In the genomic region with DNA sequence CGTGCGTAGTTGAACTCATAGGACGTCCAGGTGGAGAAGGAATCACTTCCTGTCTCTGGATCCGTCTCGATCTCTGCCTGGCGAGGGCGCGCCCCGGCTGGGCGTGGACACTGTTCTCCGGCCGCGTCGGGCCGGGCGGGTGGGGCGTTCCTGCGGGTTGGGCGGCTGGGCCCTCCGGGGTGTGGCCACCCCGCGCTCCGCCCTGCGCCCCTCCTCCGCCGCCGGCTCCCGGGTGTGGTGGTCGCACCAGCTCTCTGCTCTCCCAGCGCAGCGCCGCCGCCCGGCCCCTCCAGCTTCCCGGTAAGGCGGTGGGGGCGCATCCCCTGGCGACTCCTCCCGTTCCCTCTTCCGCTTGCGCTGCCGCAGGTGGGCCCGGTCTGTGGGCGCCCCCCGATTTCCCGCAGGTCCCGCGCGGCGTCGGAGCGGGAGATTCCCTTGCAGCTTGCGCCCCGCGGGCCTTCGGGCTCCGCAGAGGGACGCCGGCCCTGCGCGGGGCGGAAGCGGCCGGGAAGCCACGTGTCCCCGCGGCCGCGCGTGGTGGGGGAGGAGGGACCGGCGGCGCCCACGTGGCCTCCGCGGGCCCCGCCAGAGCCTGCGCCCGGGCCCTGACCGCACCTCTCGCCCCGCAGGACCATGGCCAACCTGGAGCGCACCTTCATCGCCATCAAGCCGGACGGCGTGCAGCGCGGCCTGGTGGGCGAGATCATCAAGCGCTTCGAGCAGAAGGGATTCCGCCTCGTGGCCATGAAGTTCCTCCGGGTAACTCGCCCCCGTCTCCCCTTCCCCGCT, we compare ENCODE assay signal across 8 cellular contexts.
A peak's percentile ranks its signal among the peaks of the same experiment; 100 is the strongest.
DNase-seq lines count a peak whose midpoint lies in the region; ATAC-seq and TF ChIP-seq lines count a peak whose summit lies in the region.

NME2 (plus strand) TSS at position 214 of the 789 bp plus-strand sequence; CDS start at position 634, 420 bp downstream.

- H3K27me3 ChIP-seq in OCI-LY1 (ENCODE audit: insufficient read depth, low read length) = no peaks in the 10 kb centered on the region
- H3K27me3 ChIP-seq in mucosa of rectum (ENCODE audit: control insufficient read depth in 2 of 2, insufficient read depth in 2 of 2, low read length in 2 of 2) = no peaks in the 10 kb centered on the region

- H3K4me1 ChIP-seq in OCI-LY1 (ENCODE audit: insufficient read depth, low read length, severe bottlenecking) (peaks cover 23% of the 10 kb centered on the region), mucosa of rectum (ENCODE audit: control insufficient read depth in 2 of 2, insufficient read depth in 2 of 2, low read length in 2 of 2) (peaks cover 15 to 18% of the 10 kb centered on the region in 2 donors)

- peak within 1 kb of the TSS; percentile 83 for H3K4me2 ChIP-seq in OCI-LY1 (ENCODE audit: low read length)

- H3K27ac ChIP-seq in OCI-LY1 (ENCODE audit: low read depth, low read length, poor library complexity, severe bottlenecking) (peak within 1 kb of the TSS; percentile 72), mucosa of rectum (ENCODE audit: low read depth in 2 of 2, low read length in 2 of 2) (peak within 1 kb of the TSS; percentile 91 to 96)

- no peaks in the 10 kb centered on the region for H3F3A ChIP-seq in OCI-LY1 (ENCODE audit: insufficient read depth, low read length)

- peak; percentile 93 for DNase-seq in COLO829 (ENCODE audit: low spot score)
- DNase-seq in activated T-cell treated with anti-CD3 and anti-CD28 coated beads for 48 hours (ENCODE audit: low read depth) = peak; percentile 80
- peak; percentile 84 to 86 for DNase-seq in erythroblast (lab: John Stamatoyannopoulos, UW)
- peak; percentile 31 to 41 for DNase-seq in stimulated activated CD8-positive, alpha-beta memory T cell treated with anti-CD3 and anti-CD28 coated beads, Interleukin-7, amount 100 ng/mL, for 1 hour (ENCODE audit: low read depth in 2 of 2)

- TF ChIP-seq CTCF in OCI-LY1 (IDR thresholded peaks at IDR 0.05; ENCODE audit: low read length) = no peak

- no peaks in the 10 kb centered on the region for H3K9me3 ChIP-seq in OCI-LY1 (ENCODE audit: low read length)
- no peaks in the 10 kb centered on the region for H3K9me3 ChIP-seq in mucosa of rectum (ENCODE audit: control insufficient read depth in 2 of 2, low read length in 2 of 2)

- peak; percentile 88 for ATAC-seq in GM19438 (IDR thresholded peaks at IDR 0.05; ENCODE audit: low read depth, unreplicated experiment)
- peak; percentile 79 for ATAC-seq in HG03571 (IDR thresholded peaks at IDR 0.05; ENCODE audit: unreplicated experiment)

- H3K4me3 ChIP-seq in OCI-LY1 (ENCODE audit: low read depth, low read length, poor library complexity, severe bottlenecking) = peak within 1 kb of the TSS; percentile 97
- peak within 1 kb of the TSS; percentile 89 to 90 for H3K4me3 ChIP-seq in mucosa of rectum (ENCODE audit: low read length in 2 of 2)

- no peak within 1 kb of the TSS for H2AFZ ChIP-seq in OCI-LY1 (ENCODE audit: low read length)

- H3K9ac ChIP-seq in OCI-LY1 (ENCODE audit: low read length) (peak within 1 kb of the TSS; percentile 99), mucosa of rectum (ENCODE audit: low read depth in 1 of 2, low read length in 2 of 2) (peak within 1 kb of the TSS; percentile 92 to 97)

- TF ChIP-seq POLR2A in erythroblast (IDR thresholded peaks at IDR 0.05; ENCODE audit: low read length) = peak; percentile 27

- H3K79me2 ChIP-seq in OCI-LY1 (ENCODE audit: insufficient read depth, low read length) = no peaks in the 10 kb centered on the region

- H4K20me1 ChIP-seq in OCI-LY1 (ENCODE audit: insufficient read depth, low read length) = no peaks in the 10 kb centered on the region

- no peaks in the 10 kb centered on the region for H3K9me2 ChIP-seq in OCI-LY1 (ENCODE audit: low read depth, low read length)

- H3K36me3 ChIP-seq in OCI-LY1 (ENCODE audit: insufficient read depth, low read length) (peaks cover 66% of the 10 kb centered on the region), mucosa of rectum (ENCODE audit: control insufficient read depth in 2 of 2, insufficient read depth in 2 of 2, low read length in 2 of 2) (peaks cover 13 to 26% of the 10 kb centered on the region in 2 donors)

Comparison
In these comparisons a context has a peak if more than half of its experiments do, and no peak if none do; other contexts are left out.
1. Peak in every context shown above with its lines: DNase-seq, ATAC-seq, H3K4me3 ChIP-seq and H3K27ac ChIP-seq.
2. DNase-seq: peak in every context shown above with its lines; median percentile 93 in COLO829; 85 in erythroblast; 80 in activated T-cell treated with anti-CD3 and anti-CD28 coated beads for 48 hours; 36 in stimulated activated CD8-positive, alpha-beta memory T cell treated with anti-CD3 and anti-CD28 coated beads, Interleukin-7, amount 100 ng/mL, for 1 hour.